ENCODE assay signal across 7 cellular contexts in the genomic region with DNA sequence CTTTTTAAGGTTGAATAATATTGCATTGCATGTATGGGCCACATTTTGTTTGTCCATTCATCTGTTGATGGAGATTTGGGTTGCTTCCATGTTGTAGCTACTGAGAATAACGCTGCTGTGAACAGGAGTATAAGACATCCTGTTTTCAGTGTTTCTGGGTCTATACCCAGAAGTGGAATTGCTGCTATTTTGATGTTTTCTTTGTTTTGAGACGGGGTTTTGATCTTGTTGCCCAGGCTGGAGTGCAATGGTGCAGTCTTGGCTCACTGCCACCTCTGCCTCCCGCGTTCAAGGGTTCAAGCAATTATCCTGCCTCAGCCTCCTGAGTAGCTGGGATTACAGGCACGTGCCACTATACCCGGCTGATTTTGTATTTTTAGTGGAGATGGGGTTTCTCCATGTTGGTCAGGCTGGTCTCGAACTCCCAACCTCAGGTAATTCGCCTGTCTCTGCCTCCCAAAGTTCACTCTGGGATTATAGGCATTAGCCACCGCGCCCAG. TPM values are rescaled to one million over a fixed set of nuclear protein-coding genes. Genes with fewer than 3 reads are reported as not detected.
DNase-seq lines count a peak whose midpoint lies in the region; FAIRE-seq and TF ChIP-seq lines count a peak whose summit lies in the region.
"Not testable (repeated sequence)": the region's sequence is repeated elsewhere in the genome, so short reads cannot be mapped to it uniquely, and the experiment has no call there.
"Had no signal": no experiment of that assay in that cellular context is flagged by ENCODE, and none has a peak within 500 bp of the region (broad histone marks: within the 10 kb centered on the region; RNA-seq: fewer than 3 reads in every experiment).

No MANE protein-coding gene starts in this region.

- CTCF ChIA-PET in HEK293 (lab: Yijun Ruan, JAX): not testable (repeated sequence)

- peak; percentile 23 for DNase-seq in NCI-H1105 treated with DMSO at 0.1 percent for 48 hours (lab: John Stamatoyannopoulos, UW)
- peak; percentile 4 for DNase-seq in NCI-H69 (lab: John Stamatoyannopoulos, UW)
- not testable (repeated sequence) for DNase-seq in keratinocyte (ENCODE audit: low read depth, low spot score)

- H3K4me1 ChIP-seq in HEK293 (ENCODE audit: control insufficient read depth, insufficient read depth, low read length) (peaks cover 19% of the 10 kb centered on the region), OCI-LY3 (ENCODE audit: low read length) (peaks cover 20% of the 10 kb centered on the region), keratinocyte (ENCODE audit: control insufficient read depth, extremely low read depth, insufficient read depth, low read length) (peaks cover 33% of the 10 kb centered on the region)

- not testable (repeated sequence) for H3F3A ChIP-seq in neural cell (ENCODE audit: insufficient read depth, low read length, poor library complexity, severe bottlenecking)

- not testable (repeated sequence) for H3K79me2 ChIP-seq in OCI-LY3 (ENCODE audit: low read length)
- H3K79me2 ChIP-seq in keratinocyte (ENCODE audit: control insufficient read depth, insufficient read depth, low read length) (peaks cover 37% of the 10 kb centered on the region), neural cell (replicated peaks; ENCODE audit: insufficient read depth, low read length) (peaks cover 99% of the 10 kb centered on the region)

- H3K4me2 ChIP-seq in OCI-LY3 (ENCODE audit: low read length): peak overlapping the region; percentile 18; the same call in 1 of the 2 replicates
- H3K4me2 ChIP-seq in keratinocyte (ENCODE audit: control insufficient read depth, extremely low read depth, insufficient read depth, low read depth, low read length); neural cell (ENCODE audit: low read length): not testable (repeated sequence)

- peaks cover 12% of the 10 kb centered on the region for H3K27me3 ChIP-seq in OCI-LY3 (ENCODE audit: low read depth, low read length)
- not testable (repeated sequence) for H3K27me3 ChIP-seq in keratinocyte (ENCODE audit: control insufficient read depth, extremely low read depth, insufficient read depth, low read length); neural cell (ENCODE audit: insufficient read depth, low read depth, low read length)

- dilution Hi-C loops in keratinocyte (cut with MboI; ENCODE audit: extremely low pct_ligation_motif_present, low sequenced_read_pairs): not testable (repeated sequence)

- H3K9me3 ChIP-seq in HEK293 (ENCODE audit: control insufficient read depth, insufficient read depth, low read depth, low read length); OCI-LY3 (ENCODE audit: insufficient read depth, low read length); keratinocyte (ENCODE audit: control insufficient read depth, low read depth, low read length); neural cell (ENCODE audit: low read length): not testable (repeated sequence)

- not testable (repeated sequence) for H3K9ac ChIP-seq in OCI-LY3 (ENCODE audit: low read length); keratinocyte (ENCODE audit: control insufficient read depth, extremely low read depth, insufficient read depth, low read length); neural cell (ENCODE audit: low read length)

- not testable (repeated sequence) for TF ChIP-seq RAD21 in neural cell (conservative IDR thresholded peaks at IDR 0.05)

- not testable (repeated sequence) for H3K27ac ChIP-seq in HEK293 (ENCODE audit: extremely low read depth, low read depth, low read length); OCI-LY3 (ENCODE audit: low read length); keratinocyte (ENCODE audit: control insufficient read depth, insufficient read depth, low read length); neural cell (ENCODE audit: low read length)

- H3K36me3 ChIP-seq in HEK293 (ENCODE audit: control insufficient read depth in 2 of 2, insufficient read depth in 1 of 2, low read length in 2 of 2); OCI-LY3 (replicated peaks; ENCODE audit: low read depth, low read length); keratinocyte (ENCODE audit: control insufficient read depth in 2 of 2, extremely low read depth in 1 of 2, insufficient read depth in 2 of 2, low read length in 2 of 2); neural cell (ENCODE audit: insufficient read depth, low read length): not testable (repeated sequence)

- FAIRE-seq in keratinocyte (lab: Jason Lieb, UNC): peak; percentile 48

- H2AFZ ChIP-seq in OCI-LY3 (ENCODE audit: low read depth, low read length); keratinocyte (ENCODE audit: control insufficient read depth, low read length); neural cell (ENCODE audit: low read depth, low read length): not testable (repeated sequence)

- not testable (repeated sequence) for H3K9me2 ChIP-seq in neural cell (ENCODE audit: insufficient read depth, low read length)

- TF ChIP-seq CTCF in HEK293 (tag by site-specific recombination; IDR thresholded peaks at IDR 0.05); OCI-LY3 (IDR thresholded peaks at IDR 0.05; ENCODE audit: low read depth, low read length); keratinocyte (optimal IDR thresholded peaks at IDR 0.05 in 1 of 3, IDR thresholded peaks at IDR 0.05 in 1 of 3, conservative IDR thresholded peaks at IDR 0.05 in 1 of 3; ENCODE audit: extremely low read depth in 1 of 3, insufficient read depth in 2 of 3, low read length in 3 of 3); neural cell (IDR thresholded peaks at IDR 0.05; ENCODE audit: poor library complexity, severe bottlenecking): not testable (repeated sequence)

- POLR2A ChIA-PET in HEK293 (lab: Yijun Ruan, JAX): not testable (repeated sequence)

- H3K9me1 ChIP-seq in keratinocyte (ENCODE audit: control insufficient read depth, extremely low read depth, insufficient read depth, low read length): not testable (repeated sequence)

- not testable (repeated sequence) for H3K4me3 ChIP-seq in HEK293 (ENCODE audit: low read depth, low read length); OCI-LY3 (ENCODE audit: low read length); keratinocyte (ENCODE audit: control insufficient read depth in 2 of 3, extremely low read depth in 1 of 3, insufficient read depth in 2 of 3, low read depth in 1 of 3, low read length in 3 of 3)
- peak overlapping the region; percentile 29 for H3K4me3 ChIP-seq in neural cell (ENCODE audit: low read length)

- TF ChIP-seq EP300 in neural cell (conservative IDR thresholded peaks at IDR 0.05; ENCODE audit: poor library complexity, severe bottlenecking): not testable (repeated sequence)

- H4K20me1 ChIP-seq in OCI-LY3 (ENCODE audit: insufficient read depth, low read length); keratinocyte (ENCODE audit: control insufficient read depth, extremely low read depth, insufficient read depth, low read length): not testable (repeated sequence)
- H4K20me1 ChIP-seq in neural cell (ENCODE audit: insufficient read depth): peaks cover 13% of the 10 kb centered on the region

TF ChIP-seq in HEK293, 187 proteins besides CTCF, POLR2A, EP300 and RAD21 (continues in another document):
- TF ChIP-seq OSR2 (tag by site-specific recombination; IDR thresholded peaks at IDR 0.05): peak; percentile 97
- TF ChIP-seq IKZF3 (tag by site-specific recombination; IDR thresholded peaks at IDR 0.05): 0 out of 2 replicates have a peak, but pooled peaks have one; percentile 19
- TF ChIP-seq WT1 (tag by site-specific recombination; IDR thresholded peaks at IDR 0.05): 0 out of 2 replicates have a peak, but pooled peaks have one; percentile 28

RNA-seq across cellular contexts. Expression of a gene that starts 6.3 kb away (rescaled TPM):
- polyA plus RNA-seq in keratinocyte (4.7 to 6.4 TPM (median 5.5 TPM) in 3 replicates), neural cell (42.4 and 48.4 TPM in 2 replicates)
- 3.5 TPM for polyA plus RNA-seq in keratinocyte (2011; ENCODE audit: low read depth)
- polyA plus RNA-seq in keratinocyte (2011; cell fraction: cytosol; rRNA removed): 4.8 and 6.4 TPM in 2 replicates
- polyA plus RNA-seq in keratinocyte (2011; cell fraction: nucleus; rRNA removed): 18.9 and 23.7 TPM in 2 replicates
- polyA plus RNA-seq in keratinocyte (2012; ENCODE audit: low replicate concordance): 7.6 and 7.7 TPM in 2 replicates
- polyA minus RNA-seq in keratinocyte (4.6 to 9.8 TPM (median 8.6 TPM) in 3 replicates), neural cell (52.6 and 57.4 TPM in 2 replicates)
- polyA minus RNA-seq in keratinocyte (2011; cell fraction: cytosol; rRNA and poly(A)+ RNA removed): 5.6 TPM
- 11.4 and 14.5 TPM in 2 replicates for polyA minus RNA-seq in keratinocyte (2011; cell fraction: nucleus; rRNA and poly(A)+ RNA removed)
- polyA plus RNA-seq: CD14-positive monocyte had no signal
